16 cellular contexts compared by ENCODE assay signal in the genomic region with DNA sequence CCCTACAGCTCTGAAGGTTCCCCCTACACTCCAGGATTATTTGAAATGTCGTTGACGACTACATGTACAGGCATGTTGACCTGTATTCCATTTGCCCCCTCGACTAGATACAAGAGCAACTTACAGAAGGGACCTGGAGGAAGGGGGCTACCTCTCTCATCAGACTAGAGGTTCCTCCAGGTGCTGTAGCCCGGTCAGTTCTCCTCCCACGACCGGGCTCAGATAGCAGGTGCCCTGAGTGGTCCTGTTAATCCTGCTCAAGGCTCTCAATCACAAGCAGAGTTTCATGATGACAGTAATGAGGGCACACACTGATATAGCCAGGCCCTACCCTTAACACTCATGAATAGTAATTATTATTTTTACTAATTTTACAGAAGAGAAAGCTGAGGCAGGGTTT. TPM values are rescaled to one million over a fixed set of nuclear protein-coding genes. Genes with fewer than 3 reads are reported as not detected.
"Had no signal": no experiment of that assay in that cellular context is flagged by ENCODE, and none has a peak within 500 bp of the region (broad histone marks: within the 10 kb centered on the region; RNA-seq: fewer than 3 reads in every experiment).

No MANE protein-coding gene starts in this region.

- H3K9me3 Mint-ChIP-seq: activated B cell treated with CpG ODN at 0.5 μM for 24 hours; activated naive CD4-positive, alpha-beta T cell treated with anti-CD3 and anti-CD28 coated beads, Interleukin-2, amount 50 U/mL, for 72 hours; immature natural killer cell; memory B cell had no signal

- H3K36me3 Mint-ChIP-seq: immature natural killer cell, memory B cell, naive B cell had no signal

- H3K4me1 Mint-ChIP-seq: immature natural killer cell had no signal

- H3K27ac Mint-ChIP-seq: activated B cell treated with CpG ODN at 0.5 μM for 24 hours, immature natural killer cell, memory B cell had no signal

- H3K4me3 Mint-ChIP-seq: activated B cell treated with CpG ODN at 0.5 μM for 24 hours, immature natural killer cell, memory B cell, naive B cell had no signal

- ATAC-seq: activated naive CD4-positive, alpha-beta T cell treated with anti-CD3 and anti-CD28 coated beads, Interleukin-2, amount 50 U/mL, for 72 hours; mucosa of descending colon had no signal

- DNase-seq: activated B cell treated with CpG ODN at 0.5 μM for 24 hours; activated CD4-positive, alpha-beta T cell treated with anti-CD3 and anti-CD28 coated beads, Interleukin-2, amount 50 U/mL, for 1 hour; activated CD8-positive, alpha-beta memory T cell treated with anti-CD3 and anti-CD28 coated beads for 24 hours; activated gamma-delta T cell treated with Interleukin-2 at 50 U/mL for 16 hours; amniotic stem cell; effector CD8-positive, alpha-beta T cell; esophagus squamous epithelium; immature natural killer cell; naive B cell; stomach; SW 1271; upper lobe of left lung had no signal

RNA-seq across cellular contexts. Expression of a gene that starts 36.5 kb away (rescaled TPM):
- total RNA-seq: activated B cell treated with CpG ODN at 0.5 μM for 24 hours, endothelial cell of umbilical vein had no signal
